Comparison of ENCODE assay signal across 1 cellular context in genomic region chr4:77636902-77637301, GRCh38.
TF ChIP-seq lines count a peak whose summit lies in the region.

No MANE protein-coding gene starts in this region.

TF ChIP-seq in HepG2, 621 proteins besides CTCF, POLR2A, EP300 and RAD21 (continued from another document and continues in another):
- TF ChIP-seq, protein P1, sequence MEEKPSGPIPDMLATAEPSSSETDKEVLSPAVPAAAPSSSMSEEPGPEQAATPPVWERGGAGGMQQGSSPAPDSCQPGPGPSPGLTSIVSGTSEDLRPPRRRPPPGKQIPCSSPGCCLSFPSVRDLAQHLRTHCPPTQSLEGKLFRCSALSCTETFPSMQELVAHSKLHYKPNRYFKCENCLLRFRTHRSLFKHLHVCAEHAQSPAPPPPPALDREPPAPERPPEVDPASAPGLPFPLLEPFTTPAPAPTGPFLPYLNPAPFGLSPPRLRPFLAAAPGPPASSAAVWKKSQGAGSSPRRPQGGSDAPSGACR (CRISPR knock-in tag; IDR thresholded peaks at IDR 0.05), result 0 out of 2 replicates have a peak, but pooled peaks have one; percentile 21
- TF ChIP-seq NR2F6 (IDR thresholded peaks at IDR 0.05) (no peak), NR2F6 (CRISPR knock-in tag; IDR thresholded peaks at IDR 0.05) (peak; percentile 47; the same call in 1 of the 2 replicates), ZNF558 (CRISPR knock-in tag; IDR thresholded peaks at IDR 0.05; ENCODE audit: borderline replicate concordance) (no peak), FOSL2 (CRISPR knock-in tag; IDR thresholded peaks at IDR 0.05) (peak; percentile 97), MAFF (IDR thresholded peaks at IDR 0.05; ENCODE audit: low read depth, low read length) (peak; percentile 86), IRF2 (CRISPR knock-in tag; IDR thresholded peaks at IDR 0.05) (peak; percentile 78), REXO4 (CRISPR knock-in tag; IDR thresholded peaks at IDR 0.05; ENCODE audit: borderline replicate concordance) (peak; percentile 41; the same call in 1 of the 2 replicates), RXRB (CRISPR knock-in tag; IDR thresholded peaks at IDR 0.05; ENCODE audit: borderline replicate concordance) (peak; percentile 72), GABPA (IDR thresholded peaks at IDR 0.05; ENCODE audit: low read depth, low read length) (no peak), GABPA (CRISPR knock-in tag; IDR thresholded peaks at IDR 0.05; ENCODE audit: low read depth) (peak; percentile 73), AKAP8 (CRISPR knock-in tag; IDR thresholded peaks at IDR 0.05) (no peak), FOXA1 (IDR thresholded peaks at IDR 0.05) (peak; percentile 15; the same call in 1 of the 2 replicates), FOXA1 (CRISPR knock-in tag; IDR thresholded peaks at IDR 0.05) (peak; percentile 97), SAP130 (CRISPR knock-in tag; IDR thresholded peaks at IDR 0.05; ENCODE audit: low read depth) (peak; percentile 66), YY1 (IDR thresholded peaks at IDR 0.05; ENCODE audit: insufficient read depth, insufficient replicate concordance, low read depth, low read length) (peak; percentile 50), MIXL1 (CRISPR knock-in tag; IDR thresholded peaks at IDR 0.05) (0 out of 2 replicates have a peak, but pooled peaks have one; percentile 50), MAX (IDR thresholded peaks at IDR 0.05) (peak; percentile 82), FOXA3 (CRISPR knock-in tag; IDR thresholded peaks at IDR 0.05) (peak; percentile 97), ZMYM4 (CRISPR knock-in tag; IDR thresholded peaks at IDR 0.05) (peak; percentile 50; the same call in 1 of the 2 replicates), JUND (CRISPR knock-in tag; IDR thresholded peaks at IDR 0.05) (peak; percentile 74), MATR3 (CRISPR knock-in tag; IDR thresholded peaks at IDR 0.05) (no peak), FOXP4 (CRISPR knock-in tag; IDR thresholded peaks at IDR 0.05) (peak; percentile 47), KDM4B (CRISPR knock-in tag; IDR thresholded peaks at IDR 0.05) (peak; percentile 49; the same call in 1 of the 2 replicates), ZBTB8A (CRISPR knock-in tag; IDR thresholded peaks at IDR 0.05; ENCODE audit: borderline replicate concordance, low read depth) (no peak), ZNF713 (CRISPR knock-in tag; IDR thresholded peaks at IDR 0.05) (no peak), KMT2B (CRISPR knock-in tag; IDR thresholded peaks at IDR 0.05) (peak; percentile 53; the same call in 1 of the 2 replicates), THAP11 (CRISPR knock-in tag; IDR thresholded peaks at IDR 0.05) (peak; percentile 68), TFDP1 (CRISPR knock-in tag; IDR thresholded peaks at IDR 0.05; ENCODE audit: borderline replicate concordance) (peak; percentile 64; the same call in 1 of the 2 replicates), ZMYM2 (CRISPR knock-in tag; IDR thresholded peaks at IDR 0.05) (0 out of 2 replicates have a peak, but pooled peaks have one; percentile 42), MAFK (conservative IDR thresholded peaks at IDR 0.05 in 1 of 2, IDR thresholded peaks at IDR 0.05 in 1 of 2; ENCODE audit: low read length in 2 of 2) (peak; percentile 89 to 95), ZBTB42 (CRISPR knock-in tag; IDR thresholded peaks at IDR 0.05) (no peak), TEAD3 (CRISPR knock-in tag; optimal IDR thresholded peaks at IDR 0.05; ENCODE audit: borderline replicate concordance) (peak; percentile 66), ZBTB33 (CRISPR knock-in tag; IDR thresholded peaks at IDR 0.05) (peak; percentile 51), TARDBP (CRISPR knock-in tag; IDR thresholded peaks at IDR 0.05) (no peak), SALL1 (CRISPR knock-in tag; IDR thresholded peaks at IDR 0.05) (peak; percentile 89), NFKBIZ (CRISPR knock-in tag; IDR thresholded peaks at IDR 0.05) (0 out of 2 replicates have a peak, but pooled peaks have one; percentile 58), ZBTB20 (CRISPR knock-in tag; IDR thresholded peaks at IDR 0.05; ENCODE audit: borderline replicate concordance, low read depth) (peak; percentile 69; the same call in 1 of the 2 replicates), POGZ (CRISPR knock-in tag; IDR thresholded peaks at IDR 0.05) (peak; percentile 15; the same call in 1 of the 2 replicates), ATF4 (CRISPR knock-in tag; IDR thresholded peaks at IDR 0.05) (peak in 1 of 2 experiments; percentile 59; a peak in 1 of 4 replicates), ZNF430 (CRISPR knock-in tag; IDR thresholded peaks at IDR 0.05) (no peak), TEF (CRISPR knock-in tag; IDR thresholded peaks at IDR 0.05) (peak; percentile 84; the same call in 1 of the 2 replicates), FOXP1 (IDR thresholded peaks at IDR 0.05) (no peak), FOXP1 (CRISPR knock-in tag; IDR thresholded peaks at IDR 0.05) (peak; percentile 68), YEATS2 (CRISPR knock-in tag; IDR thresholded peaks at IDR 0.05; ENCODE audit: borderline replicate concordance) (peak; percentile 70; the same call in 1 of the 2 replicates), XRCC5 (optimal IDR thresholded peaks at IDR 0.05; ENCODE audit: low read length) (peak; percentile 28), NFE2L2 (IDR thresholded peaks at IDR 0.05; ENCODE audit: low read length) (peak; percentile 98), POGK (CRISPR knock-in tag; conservative IDR thresholded peaks at IDR 0.05) (0 out of 2 replicates have a peak, but pooled peaks have one; percentile 50), TBX2 (CRISPR knock-in tag; IDR thresholded peaks at IDR 0.05; ENCODE audit: borderline replicate concordance) (peak; percentile 30; the same call in 1 of the 2 replicates), MIER3 (CRISPR knock-in tag; IDR thresholded peaks at IDR 0.05; ENCODE audit: borderline replicate concordance) (peak; percentile 83; the same call in 1 of the 2 replicates), ZNF703 (CRISPR knock-in tag; IDR thresholded peaks at IDR 0.05; ENCODE audit: borderline replicate concordance) (no peak), SKI (IDR thresholded peaks at IDR 0.05; ENCODE audit: partially characterized antibody) (peak; percentile 23), ZNF850 (CRISPR knock-in tag; conservative IDR thresholded peaks at IDR 0.05) (no peak)
- TF ChIP-seq, protein P2, sequence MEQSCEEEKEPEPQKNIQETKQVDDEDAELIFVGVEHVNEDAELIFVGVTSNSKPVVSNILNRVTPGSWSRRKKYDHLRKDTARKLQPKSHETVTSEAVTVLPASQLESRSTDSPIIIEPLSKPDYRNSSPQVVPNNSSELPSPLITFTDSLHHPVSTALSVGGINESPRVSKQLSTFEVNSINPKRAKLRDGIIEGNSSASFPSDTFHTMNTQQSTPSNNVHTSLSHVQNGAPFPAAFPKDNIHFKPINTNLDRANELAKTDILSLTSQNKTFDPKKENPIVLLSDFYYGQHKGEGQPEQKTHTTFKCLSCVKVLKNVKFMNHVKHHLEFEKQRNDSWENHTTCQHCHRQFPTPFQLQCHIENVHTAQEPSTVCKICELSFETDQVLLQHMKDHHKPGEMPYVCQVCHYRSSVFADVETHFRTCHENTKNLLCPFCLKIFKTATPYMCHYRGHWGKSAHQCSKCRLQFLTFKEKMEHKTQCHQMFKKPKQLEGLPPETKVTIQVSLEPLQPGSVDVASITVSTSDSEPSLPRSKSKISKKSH (CRISPR knock-in tag; IDR thresholded peaks at IDR 0.05; ENCODE audit: borderline replicate concordance), result no peak
- TF ChIP-seq, protein P3, sequence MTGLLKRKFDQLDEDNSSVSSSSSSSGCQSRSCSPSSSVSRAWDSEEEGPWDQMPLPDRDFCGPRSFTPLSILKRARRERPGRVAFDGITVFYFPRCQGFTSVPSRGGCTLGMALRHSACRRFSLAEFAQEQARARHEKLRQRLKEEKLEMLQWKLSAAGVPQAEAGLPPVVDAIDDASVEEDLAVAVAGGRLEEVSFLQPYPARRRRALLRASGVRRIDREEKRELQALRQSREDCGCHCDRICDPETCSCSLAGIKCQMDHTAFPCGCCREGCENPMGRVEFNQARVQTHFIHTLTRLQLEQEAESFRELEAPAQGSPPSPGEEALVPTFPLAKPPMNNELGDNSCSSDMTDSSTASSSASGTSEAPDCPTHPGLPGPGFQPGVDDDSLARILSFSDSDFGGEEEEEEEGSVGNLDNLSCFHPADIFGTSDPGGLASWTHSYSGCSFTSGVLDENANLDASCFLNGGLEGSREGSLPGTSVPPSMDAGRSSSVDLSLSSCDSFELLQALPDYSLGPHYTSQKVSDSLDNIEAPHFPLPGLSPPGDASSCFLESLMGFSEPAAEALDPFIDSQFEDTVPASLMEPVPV (CRISPR knock-in tag; IDR thresholded peaks at IDR 0.05), result no peak
- TF ChIP-seq, protein P4, sequence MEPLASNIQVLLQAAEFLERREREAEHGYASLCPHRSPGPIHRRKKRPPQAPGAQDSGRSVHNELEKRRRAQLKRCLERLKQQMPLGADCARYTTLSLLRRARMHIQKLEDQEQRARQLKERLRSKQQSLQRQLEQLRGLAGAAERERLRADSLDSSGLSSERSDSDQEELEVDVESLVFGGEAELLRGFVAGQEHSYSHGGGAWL (CRISPR knock-in tag; IDR thresholded peaks at IDR 0.05), result no peak
- TF ChIP-seq, protein P5, sequence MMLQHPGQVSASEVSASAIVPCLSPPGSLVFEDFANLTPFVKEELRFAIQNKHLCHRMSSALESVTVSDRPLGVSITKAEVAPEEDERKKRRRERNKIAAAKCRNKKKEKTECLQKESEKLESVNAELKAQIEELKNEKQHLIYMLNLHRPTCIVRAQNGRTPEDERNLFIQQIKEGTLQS (CRISPR knock-in tag; IDR thresholded peaks at IDR 0.05), result 0 out of 2 replicates have a peak, but pooled peaks have one; percentile 57
- TF ChIP-seq, protein P6, sequence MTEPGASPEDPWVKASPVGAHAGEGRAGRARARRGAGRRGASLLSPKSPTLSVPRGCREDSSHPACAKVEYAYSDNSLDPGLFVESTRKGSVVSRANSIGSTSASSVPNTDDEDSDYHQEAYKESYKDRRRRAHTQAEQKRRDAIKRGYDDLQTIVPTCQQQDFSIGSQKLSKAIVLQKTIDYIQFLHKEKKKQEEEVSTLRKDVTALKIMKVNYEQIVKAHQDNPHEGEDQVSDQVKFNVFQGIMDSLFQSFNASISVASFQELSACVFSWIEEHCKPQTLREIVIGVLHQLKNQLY (CRISPR knock-in tag; IDR thresholded peaks at IDR 0.05), result peak; percentile 38; the same call in 1 of the 2 replicates
